Comparison of ENCODE assay signal across 1 cellular context in genomic region chr11:62266558-62266957, GRCh38.
TF ChIP-seq lines count a peak whose summit lies in the region.

No MANE protein-coding gene starts in this region.

TF ChIP-seq in endothelial cell of umbilical vein, 7 proteins besides CTCF, POLR2A, EP300 and RAD21:
- TF ChIP-seq FOS (IDR thresholded peaks at IDR 0.05; ENCODE audit: borderline replicate concordance, insufficient read depth, low read length), result peak; percentile 76
- TF ChIP-seq JUN (IDR thresholded peaks at IDR 0.05; ENCODE audit: borderline replicate concordance, insufficient read depth, insufficient read length, low read depth), result peak; percentile 24
- no peak for TF ChIP-seq MYC (IDR thresholded peaks at IDR 0.05; ENCODE audit: low read depth, low read length)
- TF ChIP-seq POLR2AphosphoS5 (IDR thresholded peaks at IDR 0.05; ENCODE audit: insufficient read depth, low read depth, low read length), result no peak
